In the genomic region with DNA sequence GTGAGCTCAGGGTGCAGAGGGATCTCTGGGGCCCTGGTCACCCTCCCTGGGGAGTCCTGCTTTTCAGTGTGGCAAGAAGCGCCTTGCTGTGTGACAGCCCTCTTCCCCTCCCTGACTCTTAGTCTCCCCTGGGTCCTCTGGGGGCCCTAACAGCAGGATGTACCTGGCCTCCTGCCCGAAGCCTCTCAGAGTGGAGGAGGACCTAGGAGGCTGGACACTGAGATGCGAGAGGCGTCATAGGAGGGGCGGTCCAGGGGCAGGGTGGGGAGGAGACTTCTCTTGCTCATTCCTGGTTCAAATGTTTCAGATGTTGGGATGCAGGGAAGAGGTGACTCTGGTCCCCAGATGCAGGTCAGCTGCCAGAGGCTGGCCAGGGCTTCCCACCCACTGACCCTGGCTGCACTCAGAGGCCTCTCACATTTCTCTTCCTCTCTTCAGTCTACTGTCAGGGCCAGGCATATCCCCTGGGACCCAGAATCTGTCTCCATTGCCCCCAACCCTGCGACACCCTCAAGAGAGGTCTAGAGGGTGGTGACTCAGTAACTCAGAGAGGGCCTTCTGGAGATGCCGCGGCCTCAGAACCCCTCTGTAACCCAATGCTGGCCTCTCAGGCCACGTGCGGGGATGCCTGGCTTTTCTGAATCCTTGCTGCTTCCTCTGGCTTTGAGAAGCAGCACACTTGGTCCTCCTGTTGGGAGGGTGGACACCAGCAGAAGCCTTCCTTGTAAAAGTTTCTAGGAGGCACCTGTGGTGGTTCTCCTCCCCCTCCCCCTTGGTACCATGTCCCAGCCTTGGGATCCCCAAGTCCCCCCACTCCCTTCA, we compare ENCODE assay signal across 9 cellular contexts. TPM values are rescaled to one million over a fixed set of nuclear protein-coding genes. Genes with fewer than 3 reads are reported as not detected.
DNase-seq lines count a peak whose midpoint lies in the region; ATAC-seq and TF ChIP-seq lines count a peak whose summit lies in the region.
"Had no signal": no experiment of that assay in that cellular context is flagged by ENCODE, and none has a peak within 500 bp of the region (broad histone marks: within the 10 kb centered on the region; RNA-seq: fewer than 3 reads in every experiment).

No MANE protein-coding gene starts in this region.

- H2BK15ac ChIP-seq in IMR-90 (ENCODE audit: low read depth, low read length): peak overlapping the region; percentile 74; the same call in 2 of the 3 replicates

- H3K9ac ChIP-seq in IMR-90 (ENCODE audit: low read depth, low read length): peak overlapping the region; percentile 30

- H4K20me1 ChIP-seq in IMR-90 (ENCODE audit: insufficient read depth, low read length): peaks cover 21% of the 10 kb centered on the region

- no TSS peak for BruUV-seq in IMR-90 (replicated peaks; lab: Mats Ljungman, UMichigan)

- peak overlapping the region; percentile 94 for H4K91ac ChIP-seq in IMR-90 (ENCODE audit: insufficient read depth, low read depth, low read length)

- H3K4me3 ChIP-seq in IMR-90 (ENCODE audit: insufficient read depth, low read depth, low read length) (no peak overlapping the region), left lung (no peak overlapping the region), suprapubic skin (no peak overlapping the region)

- no peaks in the 10 kb centered on the region for H3K9me3 Mint-ChIP-seq in natural killer cell

- no peaks in the 10 kb centered on the region for H3K36me3 Mint-ChIP-seq in natural killer cell

- TF ChIP-seq POLR2A in IMR-90 (IDR thresholded peaks at IDR 0.05; ENCODE audit: low read depth, low read length) (no peak), suprapubic skin (IDR thresholded peaks at IDR 0.05) (no peak)

- H3K14ac ChIP-seq in IMR-90 (replicated peaks; ENCODE audit: low read depth, low read length): peak overlapping the region; percentile 73; the same call in 1 of the 2 replicates

- dilution Hi-C loops in IMR-90 (cut with HindIII; ENCODE audit: low sequenced_read_pairs, unreplicated experiment): no loop called here

- no CpG with 5 or more reads among the region's 10 CpGs for WGBS in IMR-90 (ENCODE audit: extremely low coverage in 2 of 2, insufficient read length in 1 of 2), 2 experiments
- 52% methylated on average over 6 of the region's 10 CpGs for WGBS in suprapubic skin

- CTCF ChIA-PET in IMR-90 (lab: Yijun Ruan, JAX): no interaction called here

- no peaks in the 10 kb centered on the region for H3K4me1 Mint-ChIP-seq in natural killer cell

- peak overlapping the region; percentile 88; the same call in 1 of the 2 replicates for H3K23ac ChIP-seq in IMR-90 (ENCODE audit: low read depth, low read length)

- TF ChIP-seq CTCF in IMR-90 (conservative IDR thresholded peaks at IDR 0.05; ENCODE audit: low read depth, low read length): no peak
- TF ChIP-seq CTCF in left lung (IDR thresholded peaks at IDR 0.05): no peak
- no peak for TF ChIP-seq CTCF in suprapubic skin (IDR thresholded peaks at IDR 0.05)
- TF ChIP-seq CTCF in natural killer cell (IDR thresholded peaks at IDR 0.05): no peak

- peak overlapping the region; percentile 81 for H2BK5ac ChIP-seq in IMR-90 (ENCODE audit: low read depth, low read length, poor library complexity, severe bottlenecking)

- H3K27ac ChIP-seq in IMR-90 (ENCODE audit: insufficient read depth, low read length) (peak overlapping the region; percentile 78), left lung (peak overlapping the region; percentile 57 to 76), suprapubic skin (peak overlapping the region; percentile 65)

- no peak for TF ChIP-seq RAD21 in IMR-90 (IDR thresholded peaks at IDR 0.05; ENCODE audit: low read length)

- POLR2A ChIA-PET in IMR-90 (lab: Charles Lee; ENCODE audit: unreplicated experiment): no interaction called here

- no peak for TF ChIP-seq EP300 in suprapubic skin (IDR thresholded peaks at IDR 0.05)

- H3K56ac ChIP-seq in IMR-90 (ENCODE audit: extremely low read depth, insufficient read depth, low read length): peak overlapping the region; percentile 58; the same call in 1 of the 2 replicates

- in situ Hi-C loops in IMR-90 (cut with MboI; ENCODE audit: low sequenced_read_pairs): no loop called here

- peak overlapping the region; percentile 28; the same call in 1 of the 2 replicates for H4K5ac ChIP-seq in IMR-90 (ENCODE audit: low read depth, low read length)

- H3K36me3 ChIP-seq in IMR-90 (ENCODE audit: control insufficient read depth, insufficient read depth, low read length) (peaks cover 5% of the 10 kb centered on the region; the same call in 1 of the 2 replicates), left lung (no peaks in the 10 kb centered on the region), suprapubic skin (peaks cover 9% of the 10 kb centered on the region)

- H2BK120ac ChIP-seq in IMR-90 (ENCODE audit: low read depth, low read length): peak overlapping the region; percentile 87

- H3K27ac Mint-ChIP-seq in natural killer cell: no peak overlapping the region

- peak overlapping the region; percentile 11 for H3K18ac ChIP-seq in IMR-90 (ENCODE audit: low read depth, low read length)

- H3K4me1 ChIP-seq in IMR-90 (ENCODE audit: control insufficient read depth, insufficient read depth, low read length) (peaks cover 34% of the 10 kb centered on the region), left lung (peaks cover 14 to 16% of the 10 kb centered on the region in 2 donors), suprapubic skin (peaks cover 48% of the 10 kb centered on the region)

- peak overlapping the region; percentile 94 for H3K4ac ChIP-seq in IMR-90 (ENCODE audit: low read depth, low read length)

- no peak overlapping the region for H3K4me3 Mint-ChIP-seq in natural killer cell

- H3K9me1 ChIP-seq in IMR-90 (ENCODE audit: insufficient read depth, low read length): peaks cover 37% of the 10 kb centered on the region

- peaks cover 0 to 2% of the 10 kb centered on the region in 2 donors for H3K27me3 Mint-ChIP-seq in natural killer cell (ENCODE audit: low read depth in 2 of 2)

- H3K9me3 ChIP-seq in IMR-90 (ENCODE audit: control insufficient read depth, insufficient read depth, low read length) (no peaks in the 10 kb centered on the region), left lung (no peaks in the 10 kb centered on the region), suprapubic skin (no peaks in the 10 kb centered on the region)

- ATAC-seq in IMR-90 (ENCODE audit: low read depth): peak; percentile 76
- ATAC-seq in left lung: peak; percentile 71
- no peak for ATAC-seq in GM21367 (IDR thresholded peaks at IDR 0.05; ENCODE audit: unreplicated experiment)
- ATAC-seq in natural killer cell: no peak
- ATAC-seq in GM21576 (IDR thresholded peaks at IDR 0.05; ENCODE audit: unreplicated experiment): no peak

- intact Hi-C loops in IMR-90 (cut with micrococcal nuclease): loop anchor here (1.0 to 10.0 kb wide), 3 partner anchors 26 to 96 kb away; a partner anchor contains a TSS
- intact Hi-C loops in left lung (cut with DNase I): no loop called here
- intact Hi-C loops in natural killer cell (cut with micrococcal nuclease): no loop called here

- peak overlapping the region; percentile 81 for H2BK20ac ChIP-seq in IMR-90 (ENCODE audit: low read depth, low read length)

- peak overlapping the region; percentile 93 for H2AK9ac ChIP-seq in IMR-90 (replicated peaks; ENCODE audit: low read depth, low read length, poor library complexity)

- peaks cover 0 to 55% of the 10 kb centered on the region in 2 experiments; a peak in 3 of 4 replicates for H3K79me1 ChIP-seq in IMR-90 (ENCODE audit: low read depth in 1 of 2, low read length in 2 of 2)

- H4K8ac ChIP-seq in IMR-90 (ENCODE audit: low read depth in 2 of 2, low read length in 2 of 2): peak overlapping the region; percentile 35 to 74; a peak in 2 of 4 replicates

- peak overlapping the region; percentile 95 for H2AK5ac ChIP-seq in IMR-90 (ENCODE audit: low read depth, low read length)

- H3K27me3 ChIP-seq in IMR-90 (ENCODE audit: control insufficient read depth, insufficient read depth, low read length) (no peaks in the 10 kb centered on the region), left lung (no peaks in the 10 kb centered on the region), suprapubic skin (no peaks in the 10 kb centered on the region)

- peak overlapping the region; percentile 62 for H2AFZ ChIP-seq in IMR-90 (replicated peaks; ENCODE audit: low read length, poor library complexity)

- H3K4me2 ChIP-seq in IMR-90 (ENCODE audit: low read depth, low read length): peak overlapping the region; percentile 39; the same call in 1 of the 2 replicates

- peak; percentile 70 for DNase-seq in IMR-90
- peak; percentile 58 for DNase-seq in cerebellar cortex (ENCODE audit: low spot score)
- DNase-seq in left lung: peak; percentile 51 to 84
- no peak for DNase-seq in suprapubic skin (ENCODE audit: low spot score in 2 of 2)
- DNase-seq in NCI-H345 treated with DMSO at 0.1 percent for 48 hours (lab: John Stamatoyannopoulos, UW; ENCODE audit: unreplicated experiment): no peak
- no peak for DNase-seq in natural killer cell
- DNase-seq: NCI-H748 treated with DMSO at 0.1 percent for 48 hours had no signal

TF ChIP-seq in IMR-90, 13 proteins besides CTCF, POLR2A, EP300 and RAD21 (continues in another document):
- TF ChIP-seq MXI1 (IDR thresholded peaks at IDR 0.05; ENCODE audit: borderline replicate concordance, low read depth, low read length): no peak

RNA-seq across cellular contexts. Expression of a gene that starts 25.9 kb away (rescaled TPM):
- 11.9 and 12.7 TPM in 2 replicates for total RNA-seq in IMR-90 (2012; rRNA removed)
- 12.5 and 14.6 TPM in 2 replicates for polyA plus RNA-seq in IMR-90 (2012; rRNA removed)
- polyA plus RNA-seq in IMR-90 (2012; cell fraction: cytosol; rRNA removed): 5.1 and 11.2 TPM in 2 replicates
- 27.3 and 29.8 TPM in 2 replicates for polyA plus RNA-seq in IMR-90 (2012; cell fraction: nucleus; rRNA removed; ENCODE audit: low replicate concordance)
- 10 to 100 TPM; 21.4 to 34.7 TPM for total RNA-seq in left lung
- 10 to 100 TPM; 32.1 to 59.7 (median 49.5) TPM for total RNA-seq in suprapubic skin
- total RNA-seq in natural killer cell: 1 to 10 TPM; 2.5 to 5.6 (median 5.1) TPM

RNA-seq across cellular contexts. Expression of a gene that starts 33.6 kb away (rescaled TPM):
- total RNA-seq in IMR-90 (2012; rRNA removed) (42.1 and 84.7 TPM in 2 replicates), left lung (10 to 100 TPM; 52.8 to 69.9 TPM), suprapubic skin (100 to 1,000 TPM; 139 to 273 (median 180) TPM), natural killer cell (10 to 100 TPM; 22.9 to 37.1 (median 35.8) TPM)
- 55.6 and 59.3 TPM in 2 replicates for polyA plus RNA-seq in IMR-90 (2012; rRNA removed)
- 111 and 209 TPM in 2 replicates for polyA plus RNA-seq in IMR-90 (2012; cell fraction: cytosol; rRNA removed)
- polyA plus RNA-seq in IMR-90 (2012; cell fraction: nucleus; rRNA removed; ENCODE audit: low replicate concordance): 38.5 and 123 TPM in 2 replicates

RNA-seq across cellular contexts. Expression of a gene that starts 39.0 kb away (rescaled TPM):
- 12.4 and 14.7 TPM in 2 replicates for total RNA-seq in IMR-90 (2012; rRNA removed)
- polyA plus RNA-seq in IMR-90 (2012; rRNA removed): 28.4 and 35.6 TPM in 2 replicates
- polyA plus RNA-seq in IMR-90 (2012; cell fraction: cytosol; rRNA removed): 15.6 and 23.3 TPM in 2 replicates
- 24.1 and 69.4 TPM in 2 replicates for polyA plus RNA-seq in IMR-90 (2012; cell fraction: nucleus; rRNA removed; ENCODE audit: low replicate concordance)
- 10 to 100 TPM; 22.5 to 24.7 TPM for total RNA-seq in left lung
- total RNA-seq in suprapubic skin: 10 to 100 TPM; 12.8 to 19.7 (median 14.0) TPM
- under 1 TPM; 0.05 to 0.09 (median 0.07) TPM for total RNA-seq in natural killer cell

RNA-seq across cellular contexts. Expression of a gene that starts 48.1 kb away (rescaled TPM):
- 23.8 and 28.6 TPM in 2 replicates for total RNA-seq in IMR-90 (2012; rRNA removed)
- polyA plus RNA-seq in IMR-90 (2012; rRNA removed): 21.8 and 24.1 TPM in 2 replicates
- 12.3 and 20.2 TPM in 2 replicates for polyA plus RNA-seq in IMR-90 (2012; cell fraction: cytosol; rRNA removed)
- polyA plus RNA-seq in IMR-90 (2012; cell fraction: nucleus; rRNA removed; ENCODE audit: low replicate concordance): 6.1 and 17.3 TPM in 2 replicates
- total RNA-seq in left lung: 10 to 100 TPM; 23.6 to 23.8 TPM
- total RNA-seq in suprapubic skin: 10 to 100 TPM; 12.8 to 31.7 (median 17.5) TPM
- total RNA-seq in natural killer cell: 10 to 100 TPM; 13.8 to 20.7 (median 14.8) TPM

Comparison
In these comparisons a context has a peak if more than half of its experiments do, and no peak if none do; other contexts are left out.
1. ATAC-seq: peak in IMR-90 (single experiment) and left lung (single experiment); none in GM21367 (single experiment), natural killer cell (0 of 3) and GM21576 (single experiment).
2. DNase-seq: peak in IMR-90 (single experiment), cerebellar cortex (single experiment) and left lung (2 of 2); none in suprapubic skin (0 of 2), NCI-H345 treated with DMSO at 0.1 percent for 48 hours (single experiment) and natural killer cell (single experiment).
3. RNA of a gene that starts 39.0 kb away (total RNA-seq): 22.5 to 24.7 TPM in left lung, 12.8 to 19.7 TPM in suprapubic skin and 12.4 to 14.7 TPM in IMR-90; 0.05 to 0.09 TPM in natural killer cell; every median in the first group is over 10 times any median in the second.
4. Peak in every context shown above with its lines, with median percentiles within 50 percentile points of each other: H3K27ac ChIP-seq.